Comparison of ENCODE assay signal across 19 cellular contexts in genomic region chr11:75568616-75569219, GRCh38.
"Had no signal": no experiment of that assay in that cellular context is flagged by ENCODE, and none has a peak within 500 bp of the region (broad histone marks: within the 10 kb centered on the region; RNA-seq: fewer than 3 reads in every experiment).

No MANE protein-coding gene starts in this region.

- DNase-seq: activated CD4-positive, alpha-beta T cell treated with anti-CD3 and anti-CD28 coated beads for 1 hour; activated naive CD4-positive, alpha-beta T cell treated with anti-CD3 and anti-CD28 coated beads for 36 hours; activated T-cell treated with anti-CD3 and anti-CD28 coated beads, Interleukin-2, amount 50 U/mL, for 48 hours; aorta; central memory CD4-positive, alpha-beta T cell; dorsolateral prefrontal cortex; effector memory CD8-positive, alpha-beta T cell; glutamatergic neuron; hippocampal formation; kidney glomerular epithelial cell; naive thymus-derived CD8-positive, alpha-beta T cell; ovary; stimulated activated CD4-positive, alpha-beta T cell treated with anti-CD3 and anti-CD28 coated beads, Interleukin-4, amount 100 ng/mL, for 4 hours; T-helper 9 cell had no signal

- H3K36me3 ChIP-seq: ovary had no signal

- H3K27ac ChIP-seq: dorsolateral prefrontal cortex, left lung, ovary, prostate gland had no signal

- ATAC-seq: effector memory CD8-positive, alpha-beta T cell; left lung; naive thymus-derived CD8-positive, alpha-beta T cell had no signal

- H3K27me3 ChIP-seq: dorsolateral prefrontal cortex, esophagus muscularis mucosa, left lung, ovary, tibial nerve had no signal

- H3K4me3 ChIP-seq: dorsolateral prefrontal cortex, esophagus muscularis mucosa, left lung, lung, ovary, prostate gland, tibial nerve had no signal

- H3K9me3 ChIP-seq: esophagus muscularis mucosa, left lung, ovary, prostate gland, tibial nerve had no signal
